Comparison of ENCODE assay signal across 1 cellular context in the genomic region with DNA sequence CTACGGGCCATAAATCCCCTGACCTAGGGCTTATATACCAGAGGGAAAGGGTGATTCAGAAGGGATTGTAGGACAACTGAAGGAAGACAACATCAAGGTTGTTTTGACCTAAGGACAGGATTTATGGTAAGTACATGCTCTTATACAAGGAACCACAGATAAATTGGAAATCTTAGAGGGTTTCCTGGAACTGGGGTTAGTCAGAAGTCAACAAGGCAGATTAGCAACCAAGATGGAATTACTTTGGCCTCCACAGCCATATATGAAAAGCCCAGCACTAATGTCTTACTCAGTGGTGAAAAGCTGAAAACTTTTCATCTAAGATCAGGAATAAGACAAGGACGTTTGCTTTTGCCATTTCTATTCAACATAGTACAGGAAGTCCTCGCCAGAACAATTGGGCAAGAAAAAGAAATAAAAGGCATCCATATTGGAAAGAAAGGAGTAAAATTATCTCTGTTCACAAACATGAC.
TF ChIP-seq lines count a peak whose summit lies in the region.

No MANE protein-coding gene starts in this region.

TF ChIP-seq in K562, 482 proteins besides CTCF, POLR2A, EP300 and RAD21 (continued from another document):
- TF ChIP-seq, protein P1, sequence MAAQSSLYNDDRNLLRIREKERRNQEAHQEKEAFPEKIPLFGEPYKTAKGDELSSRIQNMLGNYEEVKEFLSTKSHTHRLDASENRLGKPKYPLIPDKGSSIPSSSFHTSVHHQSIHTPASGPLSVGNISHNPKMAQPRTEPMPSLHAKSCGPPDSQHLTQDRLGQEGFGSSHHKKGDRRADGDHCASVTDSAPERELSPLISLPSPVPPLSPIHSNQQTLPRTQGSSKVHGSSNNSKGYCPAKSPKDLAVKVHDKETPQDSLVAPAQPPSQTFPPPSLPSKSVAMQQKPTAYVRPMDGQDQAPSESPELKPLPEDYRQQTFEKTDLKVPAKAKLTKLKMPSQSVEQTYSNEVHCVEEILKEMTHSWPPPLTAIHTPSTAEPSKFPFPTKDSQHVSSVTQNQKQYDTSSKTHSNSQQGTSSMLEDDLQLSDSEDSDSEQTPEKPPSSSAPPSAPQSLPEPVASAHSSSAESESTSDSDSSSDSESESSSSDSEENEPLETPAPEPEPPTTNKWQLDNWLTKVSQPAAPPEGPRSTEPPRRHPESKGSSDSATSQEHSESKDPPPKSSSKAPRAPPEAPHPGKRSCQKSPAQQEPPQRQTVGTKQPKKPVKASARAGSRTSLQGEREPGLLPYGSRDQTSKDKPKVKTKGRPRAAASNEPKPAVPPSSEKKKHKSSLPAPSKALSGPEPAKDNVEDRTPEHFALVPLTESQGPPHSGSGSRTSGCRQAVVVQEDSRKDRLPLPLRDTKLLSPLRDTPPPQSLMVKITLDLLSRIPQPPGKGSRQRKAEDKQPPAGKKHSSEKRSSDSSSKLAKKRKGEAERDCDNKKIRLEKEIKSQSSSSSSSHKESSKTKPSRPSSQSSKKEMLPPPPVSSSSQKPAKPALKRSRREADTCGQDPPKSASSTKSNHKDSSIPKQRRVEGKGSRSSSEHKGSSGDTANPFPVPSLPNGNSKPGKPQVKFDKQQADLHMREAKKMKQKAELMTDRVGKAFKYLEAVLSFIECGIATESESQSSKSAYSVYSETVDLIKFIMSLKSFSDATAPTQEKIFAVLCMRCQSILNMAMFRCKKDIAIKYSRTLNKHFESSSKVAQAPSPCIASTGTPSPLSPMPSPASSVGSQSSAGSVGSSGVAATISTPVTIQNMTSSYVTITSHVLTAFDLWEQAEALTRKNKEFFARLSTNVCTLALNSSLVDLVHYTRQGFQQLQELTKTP (IDR thresholded peaks at IDR 0.05; ENCODE audit: low read depth in 1 of 2, partially characterized antibody in 2 of 2), result no peak
- peak in 1 of 2 experiments; percentile 63; a peak in 1 of 4 replicates for TF ChIP-seq ARNT (IDR thresholded peaks at IDR 0.05)
- TF ChIP-seq SUPT5H (IDR thresholded peaks at IDR 0.05), result no peak
- TF ChIP-seq RHOXF2B (CRISPR knock-in tag; conservative IDR thresholded peaks at IDR 0.05), result no peak
- TF ChIP-seq DNMT1 (IDR thresholded peaks at IDR 0.05), result no peak
- TF ChIP-seq, protein P2, sequence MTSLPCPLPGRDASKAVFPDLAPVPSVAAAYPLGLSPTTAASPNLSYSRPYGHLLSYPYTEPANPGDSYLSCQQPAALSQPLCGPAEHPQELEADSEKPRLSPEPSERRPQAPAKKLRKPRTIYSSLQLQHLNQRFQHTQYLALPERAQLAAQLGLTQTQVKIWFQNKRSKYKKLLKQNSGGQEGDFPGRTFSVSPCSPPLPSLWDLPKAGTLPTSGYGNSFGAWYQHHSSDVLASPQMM (CRISPR knock-in tag; IDR thresholded peaks at IDR 0.05), result no peak
- TF ChIP-seq NR1H2 (CRISPR knock-in tag; IDR thresholded peaks at IDR 0.05), result no peak
- no peak for TF ChIP-seq ZNF143 (CRISPR knock-in tag; IDR thresholded peaks at IDR 0.05)
- TF ChIP-seq, protein P3, sequence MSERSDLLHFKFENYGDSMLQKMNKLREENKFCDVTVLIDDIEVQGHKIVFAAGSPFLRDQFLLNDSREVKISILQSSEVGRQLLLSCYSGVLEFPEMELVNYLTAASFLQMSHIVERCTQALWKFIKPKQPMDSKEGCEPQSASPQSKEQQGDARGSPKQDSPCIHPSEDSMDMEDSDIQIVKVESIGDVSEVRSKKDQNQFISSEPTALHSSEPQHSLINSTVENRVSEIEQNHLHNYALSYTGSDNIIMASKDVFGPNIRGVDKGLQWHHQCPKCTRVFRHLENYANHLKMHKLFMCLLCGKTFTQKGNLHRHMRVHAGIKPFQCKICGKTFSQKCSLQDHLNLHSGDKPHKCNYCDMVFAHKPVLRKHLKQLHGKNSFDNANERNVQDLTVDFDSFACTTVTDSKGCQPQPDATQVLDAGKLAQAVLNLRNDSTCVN (CRISPR knock-in tag; IDR thresholded peaks at IDR 0.05), result no peak
- TF ChIP-seq, protein P4, sequence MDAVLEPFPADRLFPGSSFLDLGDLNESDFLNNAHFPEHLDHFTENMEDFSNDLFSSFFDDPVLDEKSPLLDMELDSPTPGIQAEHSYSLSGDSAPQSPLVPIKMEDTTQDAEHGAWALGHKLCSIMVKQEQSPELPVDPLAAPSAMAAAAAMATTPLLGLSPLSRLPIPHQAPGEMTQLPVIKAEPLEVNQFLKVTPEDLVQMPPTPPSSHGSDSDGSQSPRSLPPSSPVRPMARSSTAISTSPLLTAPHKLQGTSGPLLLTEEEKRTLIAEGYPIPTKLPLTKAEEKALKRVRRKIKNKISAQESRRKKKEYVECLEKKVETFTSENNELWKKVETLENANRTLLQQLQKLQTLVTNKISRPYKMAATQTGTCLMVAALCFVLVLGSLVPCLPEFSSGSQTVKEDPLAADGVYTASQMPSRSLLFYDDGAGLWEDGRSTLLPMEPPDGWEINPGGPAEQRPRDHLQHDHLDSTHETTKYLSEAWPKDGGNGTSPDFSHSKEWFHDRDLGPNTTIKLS (IDR thresholded peaks at IDR 0.05; ENCODE audit: borderline replicate concordance, low read depth), result no peak
- no peak for TF ChIP-seq NEUROD1 (IDR thresholded peaks at IDR 0.05; ENCODE audit: borderline replicate concordance, low read depth, low read length, partially characterized antibody)
- no peak for TF ChIP-seq TCF7 (IDR thresholded peaks at IDR 0.05; ENCODE audit: borderline replicate concordance)
- TF ChIP-seq NELFE (IDR thresholded peaks at IDR 0.05; ENCODE audit: insufficient read depth, insufficient read length), result no peak
- TF ChIP-seq ZNF324 (CRISPR knock-in tag; IDR thresholded peaks at IDR 0.05), result no peak
- 0 out of 4 replicates have a peak, but pooled peaks of 1 of the 2 experiments have one; percentile 43 for TF ChIP-seq SRF (CRISPR knock-in tag; IDR thresholded peaks at IDR 0.05)
- TF ChIP-seq, protein P5, sequence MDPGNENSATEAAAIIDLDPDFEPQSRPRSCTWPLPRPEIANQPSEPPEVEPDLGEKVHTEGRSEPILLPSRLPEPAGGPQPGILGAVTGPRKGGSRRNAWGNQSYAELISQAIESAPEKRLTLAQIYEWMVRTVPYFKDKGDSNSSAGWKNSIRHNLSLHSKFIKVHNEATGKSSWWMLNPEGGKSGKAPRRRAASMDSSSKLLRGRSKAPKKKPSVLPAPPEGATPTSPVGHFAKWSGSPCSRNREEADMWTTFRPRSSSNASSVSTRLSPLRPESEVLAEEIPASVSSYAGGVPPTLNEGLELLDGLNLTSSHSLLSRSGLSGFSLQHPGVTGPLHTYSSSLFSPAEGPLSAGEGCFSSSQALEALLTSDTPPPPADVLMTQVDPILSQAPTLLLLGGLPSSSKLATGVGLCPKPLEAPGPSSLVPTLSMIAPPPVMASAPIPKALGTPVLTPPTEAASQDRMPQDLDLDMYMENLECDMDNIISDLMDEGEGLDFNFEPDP (CRISPR knock-in tag; IDR thresholded peaks at IDR 0.05), result no peak
- TF ChIP-seq, protein P6, sequence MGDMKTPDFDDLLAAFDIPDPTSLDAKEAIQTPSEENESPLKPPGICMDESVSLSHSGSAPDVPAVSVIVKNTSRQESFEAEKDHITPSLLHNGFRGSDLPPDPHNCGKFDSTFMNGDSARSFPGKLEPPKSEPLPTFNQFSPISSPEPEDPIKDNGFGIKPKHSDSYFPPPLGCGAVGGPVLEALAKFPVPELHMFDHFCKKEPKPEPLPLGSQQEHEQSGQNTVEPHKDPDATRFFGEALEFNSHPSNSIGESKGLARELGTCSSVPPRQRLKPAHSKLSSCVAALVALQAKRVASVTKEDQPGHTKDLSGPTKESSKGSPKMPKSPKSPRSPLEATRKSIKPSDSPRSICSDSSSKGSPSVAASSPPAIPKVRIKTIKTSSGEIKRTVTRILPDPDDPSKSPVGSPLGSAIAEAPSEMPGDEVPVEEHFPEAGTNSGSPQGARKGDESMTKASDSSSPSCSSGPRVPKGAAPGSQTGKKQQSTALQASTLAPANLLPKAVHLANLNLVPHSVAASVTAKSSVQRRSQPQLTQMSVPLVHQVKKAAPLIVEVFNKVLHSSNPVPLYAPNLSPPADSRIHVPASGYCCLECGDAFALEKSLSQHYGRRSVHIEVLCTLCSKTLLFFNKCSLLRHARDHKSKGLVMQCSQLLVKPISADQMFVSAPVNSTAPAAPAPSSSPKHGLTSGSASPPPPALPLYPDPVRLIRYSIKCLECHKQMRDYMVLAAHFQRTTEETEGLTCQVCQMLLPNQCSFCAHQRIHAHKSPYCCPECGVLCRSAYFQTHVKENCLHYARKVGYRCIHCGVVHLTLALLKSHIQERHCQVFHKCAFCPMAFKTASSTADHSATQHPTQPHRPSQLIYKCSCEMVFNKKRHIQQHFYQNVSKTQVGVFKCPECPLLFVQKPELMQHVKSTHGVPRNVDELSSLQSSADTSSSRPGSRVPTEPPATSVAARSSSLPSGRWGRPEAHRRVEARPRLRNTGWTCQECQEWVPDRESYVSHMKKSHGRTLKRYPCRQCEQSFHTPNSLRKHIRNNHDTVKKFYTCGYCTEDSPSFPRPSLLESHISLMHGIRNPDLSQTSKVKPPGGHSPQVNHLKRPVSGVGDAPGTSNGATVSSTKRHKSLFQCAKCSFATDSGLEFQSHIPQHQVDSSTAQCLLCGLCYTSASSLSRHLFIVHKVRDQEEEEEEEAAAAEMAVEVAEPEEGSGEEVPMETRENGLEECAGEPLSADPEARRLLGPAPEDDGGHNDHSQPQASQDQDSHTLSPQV (IDR thresholded peaks at IDR 0.05), result peak; percentile 91
- no peak for TF ChIP-seq BMI1 (IDR thresholded peaks at IDR 0.05; ENCODE audit: low read length)
- no peak for TF ChIP-seq RFX1 (IDR thresholded peaks at IDR 0.05)
- TF ChIP-seq, protein P7, sequence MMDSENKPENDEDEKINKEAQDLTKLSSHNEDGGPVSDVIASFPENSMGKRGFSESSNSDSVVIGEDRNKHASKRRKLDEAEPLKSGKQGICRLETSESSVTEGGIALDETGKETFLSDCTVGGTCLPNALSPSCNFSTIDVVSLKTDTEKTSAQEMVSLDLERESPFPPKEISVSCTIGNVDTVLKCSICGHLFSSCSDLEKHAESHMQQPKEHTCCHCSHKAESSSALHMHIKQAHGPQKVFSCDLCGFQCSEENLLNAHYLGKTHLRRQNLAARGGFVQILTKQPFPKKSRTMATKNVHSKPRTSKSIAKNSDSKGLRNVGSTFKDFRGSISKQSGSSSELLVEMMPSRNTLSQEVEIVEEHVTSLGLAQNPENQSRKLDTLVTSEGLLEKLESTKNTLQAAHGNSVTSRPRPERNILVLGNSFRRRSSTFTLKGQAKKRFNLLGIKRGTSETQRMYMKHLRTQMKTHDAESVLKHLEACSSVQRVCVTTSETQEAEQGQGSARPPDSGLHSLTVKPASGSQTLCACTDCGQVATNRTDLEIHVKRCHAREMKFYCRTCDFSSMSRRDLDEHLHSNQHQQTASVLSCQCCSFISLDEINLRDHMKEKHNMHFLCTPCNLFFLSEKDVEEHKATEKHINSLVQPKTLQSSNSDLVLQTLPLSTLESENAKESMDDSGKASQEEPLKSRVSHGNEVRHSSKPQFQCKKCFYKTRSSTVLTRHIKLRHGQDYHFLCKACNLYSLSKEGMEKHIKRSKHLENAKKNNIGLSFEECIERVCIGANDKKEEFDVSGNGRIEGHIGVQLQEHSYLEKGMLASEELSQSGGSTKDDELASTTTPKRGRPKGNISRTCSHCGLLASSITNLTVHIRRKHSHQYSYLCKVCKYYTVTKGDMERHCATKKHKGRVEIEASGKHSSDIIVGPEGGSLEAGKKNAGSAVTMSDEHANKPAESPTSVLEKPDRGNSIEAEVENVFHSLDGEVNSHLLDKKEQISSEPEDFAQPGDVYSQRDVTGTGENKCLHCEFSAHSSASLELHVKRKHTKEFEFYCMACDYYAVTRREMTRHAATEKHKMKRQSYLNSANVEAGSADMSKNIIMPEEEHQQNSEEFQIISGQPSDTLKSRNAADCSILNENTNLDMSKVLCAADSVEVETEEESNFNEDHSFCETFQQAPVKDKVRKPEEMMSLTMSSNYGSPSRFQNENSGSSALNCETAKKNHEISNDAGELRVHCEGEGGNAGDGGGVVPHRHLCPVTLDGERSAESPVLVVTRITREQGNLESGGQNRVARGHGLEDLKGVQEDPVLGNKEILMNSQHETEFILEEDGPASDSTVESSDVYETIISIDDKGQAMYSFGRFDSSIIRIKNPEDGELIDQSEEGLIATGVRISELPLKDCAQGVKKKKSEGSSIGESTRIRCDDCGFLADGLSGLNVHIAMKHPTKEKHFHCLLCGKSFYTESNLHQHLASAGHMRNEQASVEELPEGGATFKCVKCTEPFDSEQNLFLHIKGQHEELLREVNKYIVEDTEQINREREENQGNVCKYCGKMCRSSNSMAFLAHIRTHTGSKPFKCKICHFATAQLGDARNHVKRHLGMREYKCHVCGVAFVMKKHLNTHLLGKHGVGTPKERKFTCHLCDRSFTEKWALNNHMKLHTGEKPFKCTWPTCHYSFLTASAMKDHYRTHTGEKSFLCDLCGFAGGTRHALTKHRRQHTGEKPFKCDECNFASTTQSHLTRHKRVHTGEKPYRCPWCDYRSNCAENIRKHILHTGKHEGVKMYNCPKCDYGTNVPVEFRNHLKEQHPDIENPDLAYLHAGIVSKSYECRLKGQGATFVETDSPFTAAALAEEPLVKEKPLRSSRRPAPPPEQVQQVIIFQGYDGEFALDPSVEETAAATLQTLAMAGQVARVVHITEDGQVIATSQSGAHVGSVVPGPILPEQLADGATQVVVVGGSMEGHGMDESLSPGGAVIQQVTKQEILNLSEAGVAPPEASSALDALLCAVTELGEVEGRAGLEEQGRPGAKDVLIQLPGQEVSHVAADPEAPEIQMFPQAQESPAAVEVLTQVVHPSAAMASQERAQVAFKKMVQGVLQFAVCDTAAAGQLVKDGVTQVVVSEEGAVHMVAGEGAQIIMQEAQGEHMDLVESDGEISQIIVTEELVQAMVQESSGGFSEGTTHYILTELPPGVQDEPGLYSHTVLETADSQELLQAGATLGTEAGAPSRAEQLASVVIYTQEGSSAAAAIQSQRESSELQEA (IDR thresholded peaks at IDR 0.05; ENCODE audit: low read depth), result no peak
- no peak for TF ChIP-seq MAFG (tag; conservative IDR thresholded peaks at IDR 0.05)
- TF ChIP-seq CHD1 (IDR thresholded peaks at IDR 0.05; ENCODE audit: low read length), result no peak
- TF ChIP-seq ZNF436 (CRISPR knock-in tag; IDR thresholded peaks at IDR 0.05), result no peak
- 0 out of 2 replicates have a peak, but pooled peaks have one; percentile 33 for TF ChIP-seq NCOA1 (IDR thresholded peaks at IDR 0.05; ENCODE audit: low read depth)
- TF ChIP-seq XRCC3 (IDR thresholded peaks at IDR 0.05), result no peak
- TF ChIP-seq CREBBP (IDR thresholded peaks at IDR 0.05; ENCODE audit: low read depth, low read length), result no peak
- no peak for TF ChIP-seq E2F3 (CRISPR knock-in tag; IDR thresholded peaks at IDR 0.05)
- TF ChIP-seq SMARCA4 (IDR thresholded peaks at IDR 0.05), result peak; percentile 88
- peak; percentile 59; the same call in 1 of the 2 replicates for TF ChIP-seq SOX6 (IDR thresholded peaks at IDR 0.05)
- TF ChIP-seq MEF2A (IDR thresholded peaks at IDR 0.05; ENCODE audit: control insufficient read depth, low read depth, low read length), result no peak
